Comparison of ENCODE assay signal across 29 cellular contexts in genomic region chr13:50524540-50524939, GRCh38.
"Had no signal": no experiment of that assay in that cellular context is flagged by ENCODE, and none has a peak within 500 bp of the region (broad histone marks: within the 10 kb centered on the region; RNA-seq: fewer than 3 reads in every experiment).

No MANE protein-coding gene starts in this region.

- H3K4me1 Mint-ChIP-seq: immature natural killer cell had no signal

- H3K79me2 ChIP-seq: hepatocyte had no signal

- H3K4me2 ChIP-seq: hepatocyte had no signal

- H3K27me3 ChIP-seq: colonic mucosa, esophagus squamous epithelium, gastrocnemius medialis, heart left ventricle, hepatocyte had no signal

- H3K27ac ChIP-seq: colonic mucosa, epithelial cell of prostate, esophagus squamous epithelium, heart left ventricle, hepatocyte, left ventricle myocardium inferior, lower lobe of right lung had no signal

- H3K36me3 Mint-ChIP-seq: immature natural killer cell, mesothelial cell of epicardium had no signal

- H3K4me3 ChIP-seq: colonic mucosa, esophagus squamous epithelium, gastrocnemius medialis, heart left ventricle, hepatocyte, left ventricle myocardium inferior, lower lobe of right lung, mucosa of descending colon had no signal

- H3K27me3 Mint-ChIP-seq: dendritic cell treated with granulocyte-macrophage colony-stimulating factor and Interleukin-4, amounts not matched to agents 40 ng/mL and 50 ng/mL, for 4 days; effector memory CD8-positive, alpha-beta T cell; naive B cell had no signal

- H3K9me3 Mint-ChIP-seq: dendritic cell treated with granulocyte-macrophage colony-stimulating factor and Interleukin-4, amounts not matched to agents 40 ng/mL and 50 ng/mL, for 4 days; effector memory CD8-positive, alpha-beta T cell; endodermal cell; immature natural killer cell; mesothelial cell of epicardium; naive B cell had no signal

- H3K36me3 ChIP-seq: colonic mucosa, esophagus squamous epithelium, gastrocnemius medialis, heart left ventricle, left ventricle myocardium inferior, lower lobe of right lung had no signal

- DNase-seq: colonic mucosa; cortex of kidney; effector CD8-positive, alpha-beta T cell; effector memory CD8-positive, alpha-beta T cell; endodermal cell; erythroblast; esophagus squamous epithelium; foreskin fibroblast; foreskin melanocyte; gastrocnemius medialis; heart left ventricle; hypothalamus; immature natural killer cell; islet precursor cell; kidney; kidney glomerular epithelial cell; left colon; left ventricle myocardium inferior; lower lobe of right lung; mesenchymal stem cell; mucosa of descending colon; naive B cell had no signal

- ATAC-seq: effector memory CD8-positive, alpha-beta T cell; esophagus mucosa; gastrocnemius medialis; heart left ventricle; left colon; left lobe of liver; lower lobe of right lung; mucosa of descending colon had no signal

- H2AFZ ChIP-seq: hepatocyte had no signal

- FAIRE-seq: endometrium, kidney had no signal

- H3K9me3 ChIP-seq: colonic mucosa, esophagus squamous epithelium, gastrocnemius medialis, heart left ventricle, left ventricle myocardium inferior, lower lobe of right lung, mucosa of descending colon had no signal

- H3K4me3 Mint-ChIP-seq: dendritic cell treated with granulocyte-macrophage colony-stimulating factor and Interleukin-4, amounts not matched to agents 40 ng/mL and 50 ng/mL, for 4 days; effector memory CD8-positive, alpha-beta T cell; endodermal cell; immature natural killer cell; mesothelial cell of epicardium; naive B cell had no signal

- H3K27ac Mint-ChIP-seq: dendritic cell treated with granulocyte-macrophage colony-stimulating factor and Interleukin-4, amounts not matched to agents 40 ng/mL and 50 ng/mL, for 4 days; endodermal cell; immature natural killer cell; mesothelial cell of epicardium had no signal
